In genomic region chr9:135288941-135289534, GRCh38 we compare ENCODE assay signal across 15 cellular contexts.
"Had no signal": no experiment of that assay in that cellular context is flagged by ENCODE, and none has a peak within 500 bp of the region (broad histone marks: within the 10 kb centered on the region; RNA-seq: fewer than 3 reads in every experiment).

No MANE protein-coding gene starts in this region.

- H3K27ac ChIP-seq: breast epithelium, dorsolateral prefrontal cortex, gastroesophageal sphincter, uterus had no signal

- H3K9me3 ChIP-seq: breast epithelium, gastroesophageal sphincter, heart right ventricle, pancreas, uterus had no signal

- ATAC-seq: activated CD4-positive, CD25-positive, alpha-beta regulatory T cell treated with anti-CD3 and anti-CD28 coated beads, Interleukin-2, amount 50 U/mL, for 24 hours; activated naive CD8-positive, alpha-beta T cell treated with anti-CD3 and anti-CD28 coated beads, Interleukin-2, amount 50 U/mL, for 24 hours; gastroesophageal sphincter; left cardiac atrium; stimulated activated memory B cell treated with anti-CD40 and anti-IgM and Interleukin-4, amounts not matched to agents 10 μg/mL and 1 μg/mL and 100 μg/mL, for 72 hours had no signal

- H3K4me1 ChIP-seq: breast epithelium, gastroesophageal sphincter, uterus had no signal

- H3K36me3 ChIP-seq: breast epithelium, gastroesophageal sphincter, heart right ventricle, pancreas, uterus had no signal

- H3K4me3 ChIP-seq: breast epithelium, dorsolateral prefrontal cortex, gastroesophageal sphincter, heart right ventricle, lung, pancreas, uterus had no signal

- H3K27me3 ChIP-seq: dorsolateral prefrontal cortex, pancreas had no signal

- DNase-seq: activated CD4-positive, alpha-beta T cell treated with anti-CD3 and anti-CD28 coated beads, Interleukin-2, amount 50 U/mL, for 1 hour; activated naive CD4-positive, alpha-beta T cell; activated naive CD8-positive, alpha-beta T cell treated with anti-CD3 and anti-CD28 coated beads, Interleukin-2, amount 50 U/mL, for 24 hours; erythroblast; heart right ventricle; left cardiac atrium; stimulated activated CD4-positive, alpha-beta T cell treated with anti-CD3 and anti-CD28 coated beads, Interleukin-2, amount 100 ng/mL, for 48 hours; uterus had no signal
